In the genomic region with DNA sequence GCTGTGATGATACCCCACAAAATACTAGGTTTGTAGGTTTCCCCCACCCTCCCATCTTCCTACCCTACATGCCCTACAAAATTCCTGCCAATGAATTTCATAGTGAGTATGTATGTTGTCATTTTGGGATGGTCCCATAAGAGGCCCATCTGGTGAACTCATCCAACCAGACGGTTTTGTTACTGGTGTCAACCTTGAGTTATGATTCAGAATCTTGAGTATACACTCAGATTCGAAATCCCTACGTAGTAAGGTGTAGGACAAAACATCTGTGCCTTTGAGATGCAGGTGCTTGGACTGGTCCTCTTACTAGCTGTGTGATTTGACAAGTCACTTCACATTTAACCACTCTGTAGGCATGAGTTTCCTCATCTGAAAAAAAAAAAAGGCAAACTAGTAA, we compare ENCODE assay signal across 1 cellular context.
A peak's percentile ranks its signal among the peaks of the same experiment; 100 is the strongest.
TF ChIP-seq lines count a peak whose summit lies in the region.

No MANE protein-coding gene starts in this region.

TF ChIP-seq in HepG2, 621 proteins besides CTCF, POLR2A, EP300 and RAD21:
- TF ChIP-seq, protein P1, sequence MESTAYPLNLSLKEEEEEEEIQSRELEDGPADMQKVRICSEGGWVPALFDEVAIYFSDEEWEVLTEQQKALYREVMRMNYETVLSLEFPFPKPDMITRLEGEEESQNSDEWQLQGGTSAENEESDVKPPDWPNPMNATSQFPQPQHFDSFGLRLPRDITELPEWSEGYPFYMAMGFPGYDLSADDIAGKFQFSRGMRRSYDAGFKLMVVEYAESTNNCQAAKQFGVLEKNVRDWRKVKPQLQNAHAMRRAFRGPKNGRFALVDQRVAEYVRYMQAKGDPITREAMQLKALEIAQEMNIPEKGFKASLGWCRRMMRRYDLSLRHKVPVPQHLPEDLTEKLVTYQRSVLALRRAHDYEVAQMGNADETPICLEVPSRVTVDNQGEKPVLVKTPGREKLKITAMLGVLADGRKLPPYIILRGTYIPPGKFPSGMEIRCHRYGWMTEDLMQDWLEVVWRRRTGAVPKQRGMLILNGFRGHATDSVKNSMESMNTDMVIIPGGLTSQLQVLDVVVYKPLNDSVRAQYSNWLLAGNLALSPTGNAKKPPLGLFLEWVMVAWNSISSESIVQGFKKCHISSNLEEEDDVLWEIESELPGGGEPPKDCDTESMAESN (CRISPR knock-in tag; conservative IDR thresholded peaks at IDR 0.05) = 0 out of 2 replicates have a peak, but pooled peaks have one; percentile 20
- TF ChIP-seq, protein P2, sequence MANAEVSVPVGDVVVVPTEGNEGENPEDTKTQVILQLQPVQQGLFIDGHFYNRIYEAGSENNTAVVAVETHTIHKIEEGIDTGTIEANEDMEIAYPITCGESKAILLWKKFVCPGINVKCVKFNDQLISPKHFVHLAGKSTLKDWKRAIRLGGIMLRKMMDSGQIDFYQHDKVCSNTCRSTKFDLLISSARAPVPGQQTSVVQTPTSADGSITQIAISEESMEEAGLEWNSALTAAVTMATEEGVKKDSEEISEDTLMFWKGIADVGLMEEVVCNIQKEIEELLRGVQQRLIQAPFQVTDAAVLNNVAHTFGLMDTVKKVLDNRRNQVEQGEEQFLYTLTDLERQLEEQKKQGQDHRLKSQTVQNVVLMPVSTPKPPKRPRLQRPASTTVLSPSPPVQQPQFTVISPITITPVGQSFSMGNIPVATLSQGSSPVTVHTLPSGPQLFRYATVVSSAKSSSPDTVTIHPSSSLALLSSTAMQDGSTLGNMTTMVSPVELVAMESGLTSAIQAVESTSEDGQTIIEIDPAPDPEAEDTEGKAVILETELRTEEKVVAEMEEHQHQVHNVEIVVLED (CRISPR knock-in tag; IDR thresholded peaks at IDR 0.05; ENCODE audit: borderline replicate concordance) = no peak
TF ChIP-seq in HepG2: peak in this region for 1.
